ENCODE assay signal across 20 cellular contexts in the genomic region with DNA sequence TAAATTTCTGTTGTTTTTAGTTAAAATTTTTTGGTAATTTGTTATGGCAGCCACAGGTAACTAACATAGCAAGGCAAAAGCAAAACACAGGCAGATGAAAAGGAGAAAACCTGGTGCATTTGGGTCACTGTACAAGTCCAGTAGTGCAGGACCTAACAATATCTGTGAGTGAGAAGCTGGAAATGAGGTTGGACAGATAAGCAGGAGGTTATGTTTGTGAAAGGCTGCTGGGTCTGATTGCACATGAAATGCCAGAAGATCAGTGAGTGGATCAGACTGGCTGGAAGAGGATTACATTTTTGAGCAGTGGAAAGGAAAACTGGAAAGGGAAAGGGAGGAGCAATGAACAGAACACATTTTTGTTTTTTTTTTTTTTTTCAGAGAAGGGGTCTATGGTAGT.
"Had no signal": no experiment of that assay in that cellular context is flagged by ENCODE, and none has a peak within 500 bp of the region (broad histone marks: within the 10 kb centered on the region; RNA-seq: fewer than 3 reads in every experiment).

No MANE protein-coding gene starts in this region.

- H3K4me3 ChIP-seq: MG63 had no signal

- H3K27ac ChIP-seq: RWPE1 had no signal

- DNase-seq: IMR-90, Karpas-422, KG1, MG63, NCI-H1092 treated with DMSO at 0.1 percent for 48 hours, NCI-H1436, NCI-H187, NCI-H2029, NCI-H2081 treated with DMSO at 0.1 percent for 48 hours, NCI-H2171, NCI-H226, NCI-H446, NCI-H510A, NCI-H524 treated with DMSO at 0.1 percent for 48 hours, NCI-H69, NCI-H774, PC-3, SHP77, SK-N-SH had no signal

- H3K4me2 ChIP-seq: SK-N-SH had no signal

- H3K9me3 ChIP-seq: MG63, SK-N-SH had no signal

- H3K9me2 ChIP-seq: SK-N-SH had no signal

- H3K27me3 ChIP-seq: MG63 had no signal

- H3K36me3 ChIP-seq: MG63 had no signal
